ENCODE assay signal across 31 cellular contexts in genomic region chrX:151688695-151689094, GRCh38. TPM values are rescaled to one million over a fixed set of nuclear protein-coding genes. Genes with fewer than 3 reads are reported as not detected.
"Had no signal": no experiment of that assay in that cellular context is flagged by ENCODE, and none has a peak within 500 bp of the region (broad histone marks: within the 10 kb centered on the region; RNA-seq: fewer than 3 reads in every experiment).

No MANE protein-coding gene starts in this region.

- H3K27ac ChIP-seq: stomach, suprapubic skin, testis, thoracic aorta, thyroid gland, tibial artery, tibial nerve, transverse colon, upper lobe of left lung, upper lobe of right lung, uterus, vagina had no signal

- H3K27me3 Mint-ChIP-seq: stimulated activated memory B cell treated with anti-CD40 and anti-IgM and Interleukin-4, amounts not matched to agents 10 μg/mL and 1 μg/mL and 100 μg/mL, for 72 hours had no signal

- H3K27ac Mint-ChIP-seq: stimulated activated memory B cell treated with anti-CD40 and anti-IgM and Interleukin-4, amounts not matched to agents 10 μg/mL and 1 μg/mL and 100 μg/mL, for 72 hours; stimulated activated naive B cell treated with anti-CD40 and anti-IgM and Interleukin-4, amounts not matched to agents 10 μg/mL and 1 μg/mL and 100 μg/mL, for 72 hours; stimulated activated naive CD8-positive, alpha-beta T cell treated with anti-CD3 and anti-CD28 coated beads, Interleukin-15, amount 100 ng/mL, for 72 hours; stimulated activated naive CD8-positive, alpha-beta T cell treated with anti-CD3 and anti-CD28 coated beads, Interleukin-15, Interleukin-2, amounts not matched to agents 100 ng/mL and 50 ng/mL, for 24 hours; type B pancreatic cell had no signal

- DNase-seq: stimulated activated CD4-positive, alpha-beta T cell treated with anti-CD3 and anti-CD28 coated beads, Interleukin-2, amount 100 ng/mL, for 24 hours; stimulated activated CD4-positive, alpha-beta T cell treated with anti-CD3 and anti-CD28 coated beads, Interleukin-2, amount 100 ng/mL, for 48 hours; stimulated activated CD4-positive, alpha-beta T cell treated with anti-CD3 and anti-CD28 coated beads, Interleukin-4, amount 100 ng/mL, for 1 hour; stimulated activated CD4-positive, alpha-beta T cell treated with anti-CD3 and anti-CD28 coated beads, Interleukin-4, amount 100 ng/mL, for 24 hours; stimulated activated CD4-positive, alpha-beta T cell treated with anti-CD3 and anti-CD28 coated beads, Interleukin-4, amount 100 ng/mL, for 4 hours; stimulated activated CD8-positive, alpha-beta memory T cell treated with anti-CD3 and anti-CD28 coated beads, Interleukin-4, amount 100 ng/mL, for 48 hours; stimulated activated naive B cell treated with anti-CD40 and anti-IgM and Interleukin-4, amounts not matched to agents 10 μg/mL and 1 μg/mL and 100 μg/mL, for 72 hours; stimulated activated naive CD4-positive, alpha-beta T cell; stimulated activated naive CD4-positive, alpha-beta T cell treated with Interleukin-2 at 50 U/mL for 16 hours; stimulated activated naive CD8-positive, alpha-beta T cell treated with anti-CD3 and anti-CD28 coated beads, Interleukin-15, amount 100 ng/mL, for 72 hours; stimulated activated naive CD8-positive, alpha-beta T cell treated with anti-CD3 and anti-CD28 coated beads, Interleukin-15, Interleukin-2, amounts not matched to agents 100 U/mL and 50 U/mL, for 24 hours; substantia nigra; testis; thyroid gland; tibial artery; transverse colon; trophoblast cell; upper lobe of left lung; upper lobe of right lung; uterus had no signal

- H3K36me3 Mint-ChIP-seq: stimulated activated memory B cell treated with anti-CD40 and anti-IgM and Interleukin-4, amounts not matched to agents 10 μg/mL and 1 μg/mL and 100 μg/mL, for 72 hours; stimulated activated naive B cell treated with anti-CD40 and anti-IgM and Interleukin-4, amounts not matched to agents 10 μg/mL and 1 μg/mL and 100 μg/mL, for 72 hours; type B pancreatic cell had no signal

- ATAC-seq: stimulated activated memory B cell treated with anti-CD40 and anti-IgM and Interleukin-4, amounts not matched to agents 10 μg/mL and 1 μg/mL and 100 μg/mL, for 72 hours; stimulated activated naive B cell treated with anti-CD40 and anti-IgM and Interleukin-4, amounts not matched to agents 10 μg/mL and 1 μg/mL and 100 μg/mL, for 72 hours; stimulated activated naive CD8-positive, alpha-beta T cell treated with anti-CD3 and anti-CD28 coated beads, Interleukin-15, amount 100 ng/mL, for 72 hours; stimulated activated naive CD8-positive, alpha-beta T cell treated with anti-CD3 and anti-CD28 coated beads, Interleukin-15, Interleukin-2, amounts not matched to agents 100 U/mL and 50 U/mL, for 24 hours; upper lobe of right lung had no signal

- H3K4me3 ChIP-seq: stomach, suprapubic skin, testis, thoracic aorta, thyroid gland, tibial artery, tibial nerve, transverse colon, upper lobe of left lung, upper lobe of right lung, uterus, vagina had no signal

- H3K9me3 Mint-ChIP-seq: stimulated activated memory B cell treated with anti-CD40 and anti-IgM and Interleukin-4, amounts not matched to agents 10 μg/mL and 1 μg/mL and 100 μg/mL, for 72 hours; stimulated activated naive B cell treated with anti-CD40 and anti-IgM and Interleukin-4, amounts not matched to agents 10 μg/mL and 1 μg/mL and 100 μg/mL, for 72 hours; stimulated activated naive CD8-positive, alpha-beta T cell treated with anti-CD3 and anti-CD28 coated beads, Interleukin-15, amount 100 ng/mL, for 72 hours; stimulated activated naive CD8-positive, alpha-beta T cell treated with anti-CD3 and anti-CD28 coated beads, Interleukin-15, Interleukin-2, amounts not matched to agents 100 ng/mL and 50 ng/mL, for 24 hours had no signal

- H3K27me3 ChIP-seq: stomach, suprapubic skin, testis, thyroid gland, tibial artery, tibial nerve, transverse colon, upper lobe of left lung, upper lobe of right lung, vagina had no signal

- H3K36me3 ChIP-seq: stomach, suprapubic skin, thoracic aorta, thyroid gland, tibial artery, tibial nerve, transverse colon, upper lobe of left lung, upper lobe of right lung, uterus, vagina had no signal

- H3K4me3 Mint-ChIP-seq: stimulated activated memory B cell treated with anti-CD40 and anti-IgM and Interleukin-4, amounts not matched to agents 10 μg/mL and 1 μg/mL and 100 μg/mL, for 72 hours; stimulated activated naive B cell treated with anti-CD40 and anti-IgM and Interleukin-4, amounts not matched to agents 10 μg/mL and 1 μg/mL and 100 μg/mL, for 72 hours; stimulated activated naive CD8-positive, alpha-beta T cell treated with anti-CD3 and anti-CD28 coated beads, Interleukin-15, amount 100 ng/mL, for 72 hours; stimulated activated naive CD8-positive, alpha-beta T cell treated with anti-CD3 and anti-CD28 coated beads, Interleukin-15, Interleukin-2, amounts not matched to agents 100 ng/mL and 50 ng/mL, for 24 hours; type B pancreatic cell had no signal

- H3K4me1 Mint-ChIP-seq: stimulated activated memory B cell treated with anti-CD40 and anti-IgM and Interleukin-4, amounts not matched to agents 10 μg/mL and 1 μg/mL and 100 μg/mL, for 72 hours; stimulated activated naive B cell treated with anti-CD40 and anti-IgM and Interleukin-4, amounts not matched to agents 10 μg/mL and 1 μg/mL and 100 μg/mL, for 72 hours; stimulated activated naive CD8-positive, alpha-beta T cell treated with anti-CD3 and anti-CD28 coated beads, Interleukin-15, amount 100 ng/mL, for 72 hours had no signal

RNA-seq across cellular contexts. Expression of gene FATE1, which starts 27.1 kb away (rescaled TPM):
- total RNA-seq: stomach, subcutaneous adipose tissue, suprapubic skin, temporal lobe, thoracic aorta, tibial nerve, transverse colon, upper lobe of right lung, urinary bladder, uterus, vagina had no signal

RNA-seq across cellular contexts. Expression of gene CNGA2, which starts 45.9 kb away (rescaled TPM):
- total RNA-seq: stomach, subcutaneous adipose tissue, suprapubic skin, temporal lobe, thoracic aorta, thyroid gland, tibial nerve, transverse colon, upper lobe of left lung, upper lobe of right lung, urinary bladder, uterus, vagina had no signal
